Comparison of ENCODE assay signal across 1 cellular context in the genomic region with DNA sequence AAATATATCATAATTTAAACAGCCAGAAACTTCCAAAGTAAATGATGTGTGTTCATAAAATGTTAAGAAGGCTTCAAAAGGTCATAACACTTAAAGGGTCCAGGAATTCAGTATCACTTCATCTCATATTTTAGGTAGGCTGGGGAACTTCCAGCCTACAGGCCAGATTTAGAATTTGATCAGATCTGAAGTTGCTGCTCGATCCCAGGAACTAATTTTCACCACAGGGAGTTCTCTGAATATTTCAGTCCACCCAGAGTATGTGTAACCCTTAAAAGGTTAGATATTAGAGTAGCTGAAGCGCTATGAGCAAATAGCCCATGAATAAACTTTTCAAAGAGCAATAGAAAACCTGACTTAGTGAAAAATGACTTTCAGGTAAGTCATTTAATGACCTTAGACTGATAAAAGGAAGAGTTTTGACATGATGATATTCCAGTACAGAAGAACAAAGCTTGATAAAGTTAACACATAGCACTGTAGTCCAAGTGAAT.
TF ChIP-seq lines count a peak whose summit lies in the region.

No MANE protein-coding gene starts in this region.

TF ChIP-seq in WTC11, 78 proteins besides CTCF, POLR2A, EP300 and RAD21 (continued from another document):
- TF ChIP-seq ZBTB21 (CRISPR knock-in tag; IDR thresholded peaks at IDR 0.05; ENCODE audit: borderline replicate concordance), result no peak
- TF ChIP-seq, protein P1, sequence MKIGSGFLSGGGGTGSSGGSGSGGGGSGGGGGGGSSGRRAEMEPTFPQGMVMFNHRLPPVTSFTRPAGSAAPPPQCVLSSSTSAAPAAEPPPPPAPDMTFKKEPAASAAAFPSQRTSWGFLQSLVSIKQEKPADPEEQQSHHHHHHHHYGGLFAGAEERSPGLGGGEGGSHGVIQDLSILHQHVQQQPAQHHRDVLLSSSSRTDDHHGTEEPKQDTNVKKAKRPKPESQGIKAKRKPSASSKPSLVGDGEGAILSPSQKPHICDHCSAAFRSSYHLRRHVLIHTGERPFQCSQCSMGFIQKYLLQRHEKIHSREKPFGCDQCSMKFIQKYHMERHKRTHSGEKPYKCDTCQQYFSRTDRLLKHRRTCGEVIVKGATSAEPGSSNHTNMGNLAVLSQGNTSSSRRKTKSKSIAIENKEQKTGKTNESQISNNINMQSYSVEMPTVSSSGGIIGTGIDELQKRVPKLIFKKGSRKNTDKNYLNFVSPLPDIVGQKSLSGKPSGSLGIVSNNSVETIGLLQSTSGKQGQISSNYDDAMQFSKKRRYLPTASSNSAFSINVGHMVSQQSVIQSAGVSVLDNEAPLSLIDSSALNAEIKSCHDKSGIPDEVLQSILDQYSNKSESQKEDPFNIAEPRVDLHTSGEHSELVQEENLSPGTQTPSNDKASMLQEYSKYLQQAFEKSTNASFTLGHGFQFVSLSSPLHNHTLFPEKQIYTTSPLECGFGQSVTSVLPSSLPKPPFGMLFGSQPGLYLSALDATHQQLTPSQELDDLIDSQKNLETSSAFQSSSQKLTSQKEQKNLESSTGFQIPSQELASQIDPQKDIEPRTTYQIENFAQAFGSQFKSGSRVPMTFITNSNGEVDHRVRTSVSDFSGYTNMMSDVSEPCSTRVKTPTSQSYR (CRISPR knock-in tag; IDR thresholded peaks at IDR 0.05), result no peak
- no peak for TF ChIP-seq FOXK1 (CRISPR knock-in tag; IDR thresholded peaks at IDR 0.05)
